Comparison of ENCODE assay signal across 9 cellular contexts in genomic region chr1:98049370-98050115, GRCh38.
DNase-seq lines count a peak whose midpoint lies in the region; ATAC-seq lines count a peak whose summit lies in the region.
"Had no signal": no experiment of that assay in that cellular context is flagged by ENCODE, and none has a peak within 500 bp of the region (broad histone marks: within the 10 kb centered on the region; RNA-seq: fewer than 3 reads in every experiment).

No MANE protein-coding gene starts in this region.

- ATAC-seq in HG03432 (IDR thresholded peaks at IDR 0.05; ENCODE audit: unreplicated experiment) (no peak), GM19452 (IDR thresholded peaks at IDR 0.05; ENCODE audit: unreplicated experiment) (no peak), HG02885 (IDR thresholded peaks at IDR 0.05; ENCODE audit: poor library complexity, unreplicated experiment) (no peak)
- ATAC-seq: natural killer cell had no signal

- H3K4me3 ChIP-seq in H7 (ENCODE audit: insufficient read depth, low read depth, low read length) (no peak overlapping the region), muscle layer of duodenum (ENCODE audit: low read depth in 1 of 2, low read length in 2 of 2) (peak overlapping the region; percentile 9 to 25)

- peaks cover 0 to 32% of the 10 kb centered on the region in 2 donors for H3K4me1 ChIP-seq in muscle layer of duodenum (ENCODE audit: control insufficient read depth in 1 of 2, insufficient read depth in 2 of 2, low read length in 2 of 2)

- no peaks in the 10 kb centered on the region for H3K9me3 ChIP-seq in muscle layer of duodenum (ENCODE audit: control insufficient read depth in 1 of 2, low read length in 2 of 2)

- peaks cover 83% of the 10 kb centered on the region for H3K27me3 ChIP-seq in H7 (ENCODE audit: control insufficient read depth, insufficient read depth, low read length)
- peaks cover 51% of the 10 kb centered on the region for H3K27me3 ChIP-seq in muscle layer of duodenum (ENCODE audit: low read depth, low read length)

- peak; percentile 53 for DNase-seq in AG20443 (ENCODE audit: low spot score)
- DNase-seq in H7: peak; percentile 37
- DNase-seq in NOMO-1 treated with DMSO at 0.1 percent for 48 hours (lab: John Stamatoyannopoulos, UW; ENCODE audit: unreplicated experiment): no peak
- DNase-seq: natural killer cell had no signal

- no peaks in the 10 kb centered on the region for H3K36me3 ChIP-seq in H7 (replicated peaks; ENCODE audit: control insufficient read depth, insufficient read depth, low read length)
- no peaks in the 10 kb centered on the region for H3K36me3 ChIP-seq in muscle layer of duodenum (ENCODE audit: control insufficient read depth in 1 of 2, insufficient read depth in 2 of 2, low read length in 2 of 2)

- H3K27ac ChIP-seq in angular gyrus (ENCODE audit: low read depth, low read length) (peak overlapping the region; percentile 85), muscle layer of duodenum (ENCODE audit: low read length) (no peak overlapping the region)
